ENCODE assay signal across 8 cellular contexts in the genomic region with DNA sequence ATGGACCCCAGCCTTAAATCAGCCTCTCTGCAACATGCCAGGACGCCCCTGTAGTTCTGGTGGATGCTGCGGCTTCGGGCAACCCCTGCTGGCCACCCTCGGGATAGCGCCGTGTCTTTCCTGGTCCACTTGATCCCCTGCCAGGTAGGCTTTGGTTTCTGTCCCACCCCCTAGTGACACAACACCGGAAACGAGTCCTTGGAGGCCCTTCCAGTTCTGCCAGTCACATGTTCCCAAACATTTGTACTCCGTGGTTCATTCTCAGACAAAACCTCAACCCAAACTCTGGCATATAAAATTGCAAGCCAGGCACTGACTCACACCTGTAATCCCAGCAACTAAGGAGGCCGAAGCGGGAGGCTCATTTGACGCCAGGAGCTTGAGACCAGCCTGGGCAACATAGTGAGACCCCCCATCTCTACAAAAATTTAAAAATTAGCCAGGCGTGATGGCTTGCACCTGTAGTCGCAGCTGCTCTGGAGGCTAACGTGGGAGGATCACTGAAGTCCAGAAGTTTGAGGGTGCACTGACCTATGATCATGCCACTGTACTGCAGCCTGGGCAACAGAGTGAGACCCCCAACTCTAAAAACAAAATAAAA. TPM values are rescaled to one million over a fixed set of nuclear protein-coding genes. Genes with fewer than 3 reads are reported as not detected.
A peak's percentile ranks its signal among the peaks of the same experiment; 100 is the strongest.
DNase-seq lines count a peak whose midpoint lies in the region; ATAC-seq lines count a peak whose summit lies in the region.

No MANE protein-coding gene starts in this region.

- no peak overlapping the region for H3K23ac ChIP-seq in mesendoderm (ENCODE audit: low read length)

- H3K4ac ChIP-seq in mesendoderm (ENCODE audit: low read depth, low read length) = no peak overlapping the region

- H3K79me1 ChIP-seq in mesendoderm (ENCODE audit: low read length) = no peaks in the 10 kb centered on the region

- H3K36me3 Mint-ChIP-seq in effector memory CD8-positive, alpha-beta T cell (ENCODE audit: insufficient read depth) = peaks cover 13% of the 10 kb centered on the region

- no peak overlapping the region for H2BK15ac ChIP-seq in mesendoderm (replicated peaks; ENCODE audit: low read depth)

- no peak overlapping the region for H4K8ac ChIP-seq in mesendoderm (ENCODE audit: low read depth, low read length)

- H3K4me2 ChIP-seq in mesendoderm (ENCODE audit: low read length) = no peak overlapping the region

- ATAC-seq in HG02798 (IDR thresholded peaks at IDR 0.05; ENCODE audit: poor library complexity, unreplicated experiment) = peak; percentile 66
- peak; percentile 77 for ATAC-seq in effector memory CD8-positive, alpha-beta T cell (replicated peaks)
- ATAC-seq in HG03469 (IDR thresholded peaks at IDR 0.05; ENCODE audit: unreplicated experiment) = no peak

- no peaks in the 10 kb centered on the region for H3K36me3 ChIP-seq in mesendoderm (ENCODE audit: control insufficient read depth, insufficient read depth, low read length)

- no peaks in the 10 kb centered on the region for H3K27me3 ChIP-seq in mesendoderm (ENCODE audit: insufficient read depth, low read length, poor library complexity)

- WGBS in mesendoderm (ENCODE audit: extremely low coverage, insufficient coverage, low lambda C conversion rate) = no CpG with 5 or more reads among the region's 15 CpGs

- no peak overlapping the region for H3K18ac ChIP-seq in mesendoderm (ENCODE audit: low read length)

- no peak overlapping the region for H4K5ac ChIP-seq in mesendoderm (ENCODE audit: low read length)

- no peaks in the 10 kb centered on the region for H3K27me3 Mint-ChIP-seq in effector memory CD8-positive, alpha-beta T cell

- H3K79me2 ChIP-seq in mesendoderm (ENCODE audit: control insufficient read depth, insufficient read depth, low read length) = no peaks in the 10 kb centered on the region

- no peak overlapping the region for H2BK120ac ChIP-seq in mesendoderm (ENCODE audit: low read depth, low read length)

- H3K4me1 Mint-ChIP-seq in effector memory CD8-positive, alpha-beta T cell (ENCODE audit: low read depth in 2 of 2) = peaks cover 9 to 22% of the 10 kb centered on the region in 2 donors

- no peak overlapping the region for H3K4me3 Mint-ChIP-seq in effector memory CD8-positive, alpha-beta T cell

- H3K4me3 ChIP-seq in mesendoderm (ENCODE audit: low read length) = no peak overlapping the region

- H3K9me3 Mint-ChIP-seq in effector memory CD8-positive, alpha-beta T cell = no peaks in the 10 kb centered on the region

- no peak overlapping the region for H2AK5ac ChIP-seq in mesendoderm (ENCODE audit: low read length)

- H3K56ac ChIP-seq in mesendoderm (ENCODE audit: low read length) = no peak overlapping the region

- H3K27ac ChIP-seq in mesendoderm (ENCODE audit: low read depth, low read length) = no peak overlapping the region

- H2BK5ac ChIP-seq in mesendoderm (ENCODE audit: low read length) = no peak overlapping the region

- no peak overlapping the region for H3K9ac ChIP-seq in mesendoderm (ENCODE audit: low read length)

- H3K4me1 ChIP-seq in mesendoderm (ENCODE audit: control insufficient read depth, low read depth, low read length) = no peaks in the 10 kb centered on the region

- DNase-seq in DMS153 (lab: John Stamatoyannopoulos, UW) (peak; percentile 94), NCI-H524 (lab: John Stamatoyannopoulos, UW) (peak; percentile 69 to 70), mesendoderm (peak; percentile 94)
- peak; percentile 35 to 41 for DNase-seq in activated CD8-positive, alpha-beta memory T cell treated with anti-CD3 and anti-CD28 coated beads for 1 hour (ENCODE audit: extremely low read depth in 1 of 2, low read depth in 1 of 2)
- DNase-seq in effector memory CD8-positive, alpha-beta T cell = peak; percentile 61 to 63 (median 62)
- DNase-seq in stimulated activated CD8-positive, alpha-beta memory T cell treated with anti-CD3 and anti-CD28 coated beads, Interleukin-7, amount 100 ng/mL, for 1 hour (ENCODE audit: low read depth in 2 of 2) = peak; percentile 21 to 48

- no peak overlapping the region for H3K27ac Mint-ChIP-seq in effector memory CD8-positive, alpha-beta T cell

RNA-seq across cellular contexts. Expression of gene RASAL1, which starts 37.0 kb away (rescaled TPM):
- polyA plus RNA-seq in mesendoderm (2013, experiment 1 of 2) = 1.3 TPM
- polyA plus RNA-seq in mesendoderm (2013, experiment 2 of 2) = 1.2 TPM

RNA-seq across cellular contexts. Expression of gene DTX1, which starts 42.0 kb away (rescaled TPM):
- 1.9 TPM for polyA plus RNA-seq in mesendoderm (2013, experiment 1 of 2)
- polyA plus RNA-seq in mesendoderm (2013, experiment 2 of 2) = 1.7 TPM

RNA-seq across cellular contexts. Expression of gene CFAP73, which starts 51.0 kb away (rescaled TPM):
- polyA plus RNA-seq in mesendoderm (2013, experiment 1 of 2) = 0.03 TPM
- not detected for polyA plus RNA-seq in mesendoderm (2013, experiment 2 of 2)

Comparison
In these comparisons a context has a peak if more than half of its experiments do, and no peak if none do; other contexts are left out.
1. DNase-seq: peak in every context shown above with its lines; median percentile 94 in DMS153; 94 in mesendoderm; 70 in NCI-H524; 62 in effector memory CD8-positive, alpha-beta T cell; 38 in activated CD8-positive, alpha-beta memory T cell treated with anti-CD3 and anti-CD28 coated beads for 1 hour; 34 in stimulated activated CD8-positive, alpha-beta memory T cell treated with anti-CD3 and anti-CD28 coated beads, Interleukin-7, amount 100 ng/mL, for 1 hour.